ENCODE assay signal across 9 cellular contexts in the genomic region with DNA sequence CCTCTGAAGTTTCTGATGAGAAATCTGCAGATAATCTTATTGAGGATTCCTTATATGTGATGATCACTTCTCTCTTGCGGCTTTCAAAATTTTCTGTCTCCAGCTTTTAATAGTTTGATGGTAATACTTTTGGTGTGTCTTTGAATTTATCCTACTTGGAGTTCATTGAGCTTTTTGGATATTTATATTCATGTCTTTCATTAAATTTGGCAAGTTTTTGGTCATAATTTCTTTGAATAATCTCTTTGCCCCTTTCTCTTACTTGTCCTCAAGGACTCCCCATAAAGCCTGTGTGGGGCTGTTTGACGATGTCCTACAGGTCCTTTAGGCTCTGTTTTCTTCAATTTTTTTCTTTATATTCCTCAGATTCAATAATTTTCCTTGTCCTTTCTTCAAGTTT. TPM values are rescaled to one million over a fixed set of nuclear protein-coding genes. Genes with fewer than 3 reads are reported as not detected.
"Had no signal": no experiment of that assay in that cellular context is flagged by ENCODE, and none has a peak within 500 bp of the region (broad histone marks: within the 10 kb centered on the region; RNA-seq: fewer than 3 reads in every experiment).

No MANE protein-coding gene starts in this region.

- H3K4me3 Mint-ChIP-seq: GM23338, H9, HFFc6 had no signal

- ATAC-seq: GM23338, HCT116 had no signal

- H3K27ac ChIP-seq: GM23248 had no signal

- DNase-seq: GM23248, GOT3, H7, H9, HCEC 1CT, HFFc6 had no signal

- H3K27ac Mint-ChIP-seq: GM23338, H9, HFFc6 had no signal

- H3K4me1 ChIP-seq: HAP-1 had no signal

- H3K4me3 ChIP-seq: GM23248, GM23338, HAP-1 had no signal

- H3K36me3 ChIP-seq: HAP-1 had no signal

- H3K9ac ChIP-seq: GM23248 had no signal

RNA-seq across cellular contexts. Expression of a gene that starts 11.3 kb away (rescaled TPM):
- total RNA-seq: GM23248 had no signal
